In the genomic region with DNA sequence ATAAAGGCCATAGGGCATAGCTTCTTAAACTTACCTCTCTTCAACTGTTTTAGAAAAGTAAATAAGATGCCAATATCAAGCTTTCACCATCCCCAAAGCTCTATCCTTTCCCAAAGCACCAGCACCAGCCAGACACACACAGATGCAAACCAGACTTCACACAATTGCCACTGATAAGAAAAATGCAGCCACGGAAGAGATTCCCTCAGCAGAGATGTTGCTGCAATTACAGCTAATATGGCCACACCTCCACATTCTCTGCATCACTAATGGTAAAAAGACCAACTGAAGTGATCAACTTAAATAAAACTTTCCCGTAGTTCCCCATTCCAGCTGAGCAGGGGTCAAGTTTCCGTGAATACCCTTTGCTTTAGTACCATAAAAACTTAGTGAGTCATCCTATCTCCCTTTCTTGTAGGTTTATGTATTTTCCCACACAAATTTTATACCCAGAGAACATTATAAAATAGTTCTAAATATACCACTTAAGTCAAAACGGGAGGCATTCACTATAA, we compare ENCODE assay signal across 23 cellular contexts.
"Had no signal": no experiment of that assay in that cellular context is flagged by ENCODE, and none has a peak within 500 bp of the region (broad histone marks: within the 10 kb centered on the region; RNA-seq: fewer than 3 reads in every experiment).

No MANE protein-coding gene starts in this region.

- DNase-seq: activated B cell treated with CpG ODN at 0.5 μM for 24 hours; activated CD4-positive, alpha-beta memory T cell treated with anti-CD3 and anti-CD28 coated beads, Interleukin-2, amount 10 ng/mL, durations not matched to agents 7 days and 5 days; activated CD4-positive, alpha-beta T cell treated with anti-CD3 and anti-CD28 coated beads for 48 hours; activated CD8-positive, alpha-beta memory T cell treated with anti-CD3 and anti-CD28 coated beads, Interleukin-2, amount 10 ng/mL, durations not matched to agents 7 days and 5 days; activated naive CD4-positive, alpha-beta T cell; activated naive CD8-positive, alpha-beta T cell treated with anti-CD3 and anti-CD28 coated beads, Interleukin-2, amount 10 ng/mL, durations not matched to agents 7 days and 5 days; anterior cingulate cortex; cerebellar nuclear complex; dermis blood vessel endothelial cell; effector memory CD4-positive, alpha-beta T cell; foreskin fibroblast; islet precursor cell; lower lobe of right lung; nucleus accumbens; stimulated activated CD4-positive, alpha-beta T cell treated with anti-CD3 and anti-CD28 coated beads, Interleukin-4, amount 100 ng/mL, for 24 hours; stomach; T-cell; trophoblast cell had no signal

- H3K4me3 ChIP-seq: breast epithelium, esophagus muscularis mucosa, lower lobe of right lung, stomach, vagina had no signal

- H3K9me3 ChIP-seq: breast epithelium, esophagus muscularis mucosa, lower lobe of right lung, stomach, vagina had no signal

- FAIRE-seq: endothelial cell of umbilical vein had no signal

- H3K27ac ChIP-seq: breast epithelium, esophagus muscularis mucosa, lower lobe of right lung, stomach, vagina had no signal

- H3K27me3 ChIP-seq: breast epithelium, esophagus muscularis mucosa, stomach, vagina had no signal

- H3K36me3 ChIP-seq: breast epithelium, esophagus muscularis mucosa, lower lobe of right lung, stomach, vagina had no signal

- H3K4me1 ChIP-seq: breast epithelium, vagina had no signal

- ATAC-seq: activated CD8-positive, alpha-beta memory T cell treated with anti-CD3 and anti-CD28 coated beads, Interleukin-2, amount 10 ng/mL, durations not matched to agents 7 days and 5 days; lower lobe of right lung; stimulated activated effector memory CD8-positive, alpha-beta T cell treated with anti-CD3 and anti-CD28 coated beads, Interleukin-12 subunit alpha, Interleukin-12 subunit beta, amount 100 ng/mL, for 72 hours; T-cell had no signal
